17 cellular contexts compared by ENCODE assay signal in the genomic region with DNA sequence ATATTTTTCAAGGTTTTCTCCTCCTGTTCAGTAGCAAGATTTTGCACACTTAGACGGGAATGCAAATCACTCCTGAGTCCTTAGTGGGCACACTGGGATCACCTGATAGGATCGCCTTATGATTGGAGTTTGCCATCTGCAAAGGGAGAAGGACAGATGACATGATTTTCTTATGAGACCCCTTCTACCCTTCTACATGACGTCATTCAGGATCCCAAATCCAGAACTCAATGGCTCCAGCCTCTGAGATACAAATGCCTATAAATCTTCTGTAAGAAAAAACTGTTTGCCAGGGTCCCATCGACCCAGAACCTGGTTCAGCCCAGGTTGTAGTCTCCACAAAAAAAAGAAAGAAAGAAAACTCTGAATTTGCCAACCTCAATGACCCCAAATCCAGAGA. TPM values are rescaled to one million over a fixed set of nuclear protein-coding genes. Genes with fewer than 3 reads are reported as not detected.
DNase-seq lines count a peak whose midpoint lies in the region; ATAC-seq, FAIRE-seq and TF ChIP-seq lines count a peak whose summit lies in the region.
"Had no signal": no experiment of that assay in that cellular context is flagged by ENCODE, and none has a peak within 500 bp of the region (broad histone marks: within the 10 kb centered on the region; RNA-seq: fewer than 3 reads in every experiment).

No MANE protein-coding gene starts in this region.

- H3K4me1 ChIP-seq in GM12878 (ENCODE audit: control insufficient read depth, insufficient read depth, low read length) (no peaks in the 10 kb centered on the region), endodermal cell (ENCODE audit: control insufficient read depth, insufficient read depth, low read length) (peaks cover 37% of the 10 kb centered on the region), neural progenitor cell (peaks cover 61% of the 10 kb centered on the region)

- POLR2A ChIA-PET in GM12878 (lab: Charles Lee) = no interaction called here

- no peaks in the 10 kb centered on the region for H3K79me2 ChIP-seq in GM12878 (ENCODE audit: control insufficient read depth, insufficient read depth, low read length)
- H3K79me2 ChIP-seq in neural progenitor cell (ENCODE audit: low read depth) = peaks cover 100% of the 10 kb centered on the region

- H3K4me2 ChIP-seq in GM12878 (ENCODE audit: control insufficient read depth, insufficient read depth) = no peak overlapping the region
- no peak overlapping the region for H3K4me2 ChIP-seq in neural progenitor cell

- DNase-seq in GM12878 (ENCODE audit: low read depth, low spot score) = no peak
- DNase-seq in endodermal cell = no peak
- no peak for DNase-seq in neural progenitor cell (ENCODE audit: low spot score)
- DNase-seq in posterior vena cava (ENCODE audit: low spot score) = no peak
- no peak for DNase-seq in foreskin fibroblast
- DNase-seq: C1 segment of cervical spinal cord; Calu3; CD4-positive, alpha-beta memory T cell; DMS53; DMS79 treated with DMSO at 0.1 percent for 48 hours; GF-D8; GM23248; H9 had no signal

- no peak overlapping the region for H2AFZ ChIP-seq in GM12878 (ENCODE audit: control insufficient read depth, low read depth, low read length)
- no peak overlapping the region for H2AFZ ChIP-seq in neural progenitor cell (replicated peaks)
- H2AFZ ChIP-seq: GM23248 had no signal

- intact Hi-C loops in GM12878 (cut with micrococcal nuclease; ENCODE audit: unreplicated experiment) = no loop called here
- intact Hi-C loops in posterior vena cava (cut with DNase I) = no loop called here

- BruUV-seq in GM12878 (replicated peaks; lab: Mats Ljungman, UMichigan) = no TSS peak

- H3K36me3 ChIP-seq in GM12878 (ENCODE audit: control insufficient read depth in 2 of 2, insufficient read depth in 2 of 2, low read length in 1 of 2) = no peaks in the 10 kb centered on the region
- H3K36me3 ChIP-seq in endodermal cell (ENCODE audit: control insufficient read depth, insufficient read depth, low read length) = no peaks in the 10 kb centered on the region
- H3K36me3 ChIP-seq in neural progenitor cell = no peaks in the 10 kb centered on the region

- CTCF ChIA-PET in GM12878 (lab: Yijun Ruan, JAX) = no interaction called here

- H3K27ac ChIP-seq in GM12878 (ENCODE audit: control insufficient read depth, insufficient read depth) = no peak overlapping the region
- no peak overlapping the region for H3K27ac ChIP-seq in endodermal cell (ENCODE audit: low read depth, low read length)
- no peak overlapping the region for H3K27ac ChIP-seq in neural progenitor cell
- H3K27ac ChIP-seq: GM23248 had no signal

- TF ChIP-seq EP300 in GM12878 (IDR thresholded peaks at IDR 0.05; ENCODE audit: borderline replicate concordance in 1 of 2, control insufficient read depth in 1 of 2, low read depth in 2 of 2, low read length in 2 of 2) = no peak

- FAIRE-seq in GM12878 (lab: Jason Lieb, UNC) = no peak
- FAIRE-seq: GM12892 had no signal

- H3K36me3 Mint-ChIP-seq in endodermal cell (ENCODE audit: low read depth) = no peaks in the 10 kb centered on the region
- H3K36me3 Mint-ChIP-seq in neural progenitor cell = peaks cover 9% of the 10 kb centered on the region
- H3K36me3 Mint-ChIP-seq: CD4-positive, alpha-beta memory T cell had no signal

- peaks cover 5 to 12% of the 10 kb centered on the region in 2 experiments; a peak in 3 of 4 replicates for H3K27me3 ChIP-seq in GM12878 (replicated peaks in 1 of 2; ENCODE audit: control insufficient read depth in 2 of 2, insufficient read depth in 2 of 2, low read length in 1 of 2)
- no peaks in the 10 kb centered on the region for H3K27me3 ChIP-seq in endodermal cell (ENCODE audit: control insufficient read depth, insufficient read depth, low read length, poor library complexity, severe bottlenecking)
- H3K27me3 ChIP-seq in neural progenitor cell = no peaks in the 10 kb centered on the region

- SMC1A ChIA-PET in GM12878 (lab: Charles Lee; ENCODE audit: uncharacterized antibody, unreplicated experiment) = no interaction called here

- in situ Hi-C loops in GM12878 (cut with MboI) = no loop called here

- TF ChIP-seq POLR2A in GM12878 (IDR thresholded peaks at IDR 0.05; ENCODE audit: low read depth, low read length) = no peak

- peak overlapping the region; percentile 13 for H3K4me3 Mint-ChIP-seq in endodermal cell
- peak overlapping the region; percentile 39 for H3K4me3 Mint-ChIP-seq in neural progenitor cell
- H3K4me3 Mint-ChIP-seq: CD4-positive, alpha-beta memory T cell; H9 had no signal

- H3F3A ChIP-seq in neural progenitor cell (ENCODE audit: low read depth) = peaks cover 17% of the 10 kb centered on the region

- H3K4me1 Mint-ChIP-seq in endodermal cell (peaks cover 80% of the 10 kb centered on the region), neural progenitor cell (peaks cover 88% of the 10 kb centered on the region)

- no peaks in the 10 kb centered on the region for H3K9me3 Mint-ChIP-seq in endodermal cell
- no peaks in the 10 kb centered on the region for H3K9me3 Mint-ChIP-seq in neural progenitor cell
- H3K9me3 Mint-ChIP-seq: CD4-positive, alpha-beta memory T cell; H9 had no signal

- WGBS in GM12878 (ENCODE audit: insufficient coverage, insufficient replicate concordance, low lambda C conversion rate, missing lambda C conversion rate) = 9% methylated on average over 4 of the region's 4 CpGs
- WGBS in endodermal cell (ENCODE audit: insufficient coverage in 1 of 2, insufficient read length in 1 of 2), 2 experiments = 90 to 92% methylated on average over 2 to 4 of the region's 4 CpGs

- no peaks in the 10 kb centered on the region for H4K20me1 ChIP-seq in GM12878 (ENCODE audit: control insufficient read depth, insufficient read depth)
- H4K20me1 ChIP-seq in neural progenitor cell (ENCODE audit: low read depth) = peaks cover 100% of the 10 kb centered on the region

- H3K9me3 ChIP-seq in GM12878 (replicated peaks; ENCODE audit: control insufficient read depth, insufficient read depth, low read length) (no peaks in the 10 kb centered on the region), endodermal cell (ENCODE audit: control insufficient read depth, low read length) (no peaks in the 10 kb centered on the region), neural progenitor cell (ENCODE audit: low read depth) (no peaks in the 10 kb centered on the region)

- no peak for TF ChIP-seq RAD21 in GM12878 (IDR thresholded peaks at IDR 0.05; ENCODE audit: insufficient read depth, low read depth, low read length)

- ATAC-seq in GM12878 (no peak), GM19397 (IDR thresholded peaks at IDR 0.05; ENCODE audit: unreplicated experiment) (no peak)
- ATAC-seq: HCT116 had no signal

- no peak for TF ChIP-seq CTCF in GM12878 (IDR thresholded peaks at IDR 0.05 in 2 of 3, conservative IDR thresholded peaks at IDR 0.05 in 1 of 3; ENCODE audit: control insufficient read depth in 2 of 3, extremely low read depth in 1 of 3, insufficient read depth in 1 of 3, low read depth in 3 of 3, low read length in 3 of 3)
- TF ChIP-seq CTCF in endodermal cell (conservative IDR thresholded peaks at IDR 0.05) = no peak
- no peak for TF ChIP-seq CTCF in neural progenitor cell (IDR thresholded peaks at IDR 0.05)
- TF ChIP-seq CTCF in foreskin fibroblast (IDR thresholded peaks at IDR 0.05; ENCODE audit: low read depth, low read length) = no peak

- H3K4me3 ChIP-seq in GM12878 (no peak overlapping the region), endodermal cell (ENCODE audit: low read length) (peak overlapping the region; percentile 21), neural progenitor cell (no peak overlapping the region), foreskin fibroblast (ENCODE audit: low read depth in 1 of 2, low read length in 2 of 2) (no peak overlapping the region)
- H3K4me3 ChIP-seq: GM23248 had no signal

- RAD21 ChIA-PET in GM12878 (lab: Charles Lee; ENCODE audit: unreplicated experiment) = no interaction called here

- H3K27me3 Mint-ChIP-seq in endodermal cell (ENCODE audit: insufficient read depth) = no peaks in the 10 kb centered on the region
- H3K27me3 Mint-ChIP-seq in neural progenitor cell (ENCODE audit: insufficient read depth, low read depth) = peaks cover 4% of the 10 kb centered on the region

- H3K27ac Mint-ChIP-seq in endodermal cell = no peak overlapping the region
- H3K27ac Mint-ChIP-seq in neural progenitor cell = no peak overlapping the region
- H3K27ac Mint-ChIP-seq: CD4-positive, alpha-beta memory T cell had no signal

- no peak overlapping the region for H3K9ac ChIP-seq in GM12878 (ENCODE audit: control insufficient read depth, insufficient read depth, low read length)
- no peak overlapping the region for H3K9ac ChIP-seq in endodermal cell (ENCODE audit: extremely low read depth, low read length, poor library complexity, severe bottlenecking)
- no peak overlapping the region for H3K9ac ChIP-seq in neural progenitor cell
- H3K9ac ChIP-seq: GM23248 had no signal

TF ChIP-seq in GM12878, 131 proteins besides CTCF, POLR2A, EP300 and RAD21:
- 0 out of 2 replicates have a peak, but pooled peaks have one; percentile 21 for TF ChIP-seq ATF7 (IDR thresholded peaks at IDR 0.05; ENCODE audit: low read depth)
- no peak for TF ChIP-seq BRCA1 (IDR thresholded peaks at IDR 0.05; ENCODE audit: low read depth, low read length)

RNA-seq across cellular contexts. Expression of gene ZNF423, which starts 6.9 kb away (rescaled TPM):
- total RNA-seq in GM12878 (2013; cell fraction: nucleolus; rRNA removed) = not detected in 2 replicates
- total RNA-seq in GM12878 (2014; rRNA removed) (0.22 and 0.28 TPM in 2 replicates), GM12878 (2014; rRNA removed; fragmentation: Illumina TruSeq; extraction: Trizol) (0.09 and 0.14 TPM in 2 replicates), GM12878 (2021) (0.21 and 0.64 TPM in 2 replicates), endodermal cell (10 to 100 TPM; 30.3 to 41.9 TPM), neural progenitor cell (ENCODE audit: low replicate concordance) (21.9 and 42.3 TPM in 2 replicates), posterior vena cava (10 to 100 TPM; 12.3 to 29.3 TPM)
- polyA plus RNA-seq in GM12878 (2011; ENCODE audit: low read depth) = not detected
- polyA plus RNA-seq in GM12878 (2011; rRNA removed) (0.01 and 0.03 TPM in 2 replicates), GM12878 (2014; fragmentation: Illumina TruSeq; extraction: Trizol) (0.06 and 0.07 TPM in 2 replicates), GM12878 (2014; fragmentation: Nextera tagmentation; extraction: Ambion mirVana) (under 1 TPM; 0.05 to 0.35 TPM), GM12878 (2014; rRNA removed) (0.10 and 0.12 TPM in 2 replicates), GM12878 (2016; fragmentation: Nextera tagmentation; extraction: Ambion mirVana) (under 1 TPM; 0.09 to 0.18 TPM)
- 0.03 TPM in 2 replicates for polyA plus RNA-seq in GM12878 (2011; cell fraction: cytosol; rRNA removed)
- polyA plus RNA-seq in GM12878 (2011; cell fraction: nucleus; rRNA removed) = 0.03 and 0.04 TPM in 2 replicates
- polyA plus RNA-seq in GM12878 (2012) = 0.11 and 0.15 TPM in 2 replicates
- 0.10 TPM in 1 of 2 replicates, not detected in the other for polyA minus RNA-seq in GM12878 (2011; rRNA and poly(A)+ RNA removed)
- not detected in 2 replicates for polyA minus RNA-seq in GM12878 (2011; cell fraction: cytosol; rRNA and poly(A)+ RNA removed)
- 0.19 TPM in 1 of 2 replicates, not detected in the other for polyA minus RNA-seq in GM12878 (2011; cell fraction: nucleus; rRNA and poly(A)+ RNA removed)
- 58.6 TPM for polyA plus RNA-seq in endodermal cell (2013, experiment 1 of 2)
- 54.0 TPM for polyA plus RNA-seq in endodermal cell (2013, experiment 2 of 2)
- total RNA-seq: A172; Calu3; CD4-positive, alpha-beta memory T cell had no signal
- polyA plus RNA-seq: CD4-positive, alpha-beta memory T cell had no signal

Comparison
In these comparisons a context has a peak if more than half of its experiments do, and no peak if none do; other contexts are left out.
1. RNA of gene ZNF423, which starts 6.9 kb away (total RNA-seq): 30.3 to 41.9 TPM in endodermal cell, 12.3 to 29.3 TPM in posterior vena cava and 21.9 to 42.3 TPM in neural progenitor cell; 0.09 to 0.64 TPM in GM12878; every median in the first group is over 4 times any median in the second.